Comparison of ENCODE assay signal across 11 cellular contexts in genomic region chr5:88746438-88746882, GRCh38.
DNase-seq lines count a peak whose midpoint lies in the region; ATAC-seq and TF ChIP-seq lines count a peak whose summit lies in the region.
"Had no signal": no experiment of that assay in that cellular context is flagged by ENCODE, and none has a peak within 500 bp of the region (broad histone marks: within the 10 kb centered on the region; RNA-seq: fewer than 3 reads in every experiment).

No MANE protein-coding gene starts in this region.

- peaks cover 25 to 47% of the 10 kb centered on the region in 2 donors for H3K4me1 Mint-ChIP-seq in stimulated activated naive B cell treated with anti-CD40 and anti-IgM and Interleukin-4, amounts not matched to agents 10 μg/mL and 1 μg/mL and 100 μg/mL, for 72 hours
- peaks cover 3 to 5% (median 4%) of the 10 kb centered on the region in 7 donors for H3K4me1 Mint-ChIP-seq in naive thymus-derived CD4-positive, alpha-beta T cell

- H3K36me3 Mint-ChIP-seq in stimulated activated naive B cell treated with anti-CD40 and anti-IgM and Interleukin-4, amounts not matched to agents 10 μg/mL and 1 μg/mL and 100 μg/mL, for 72 hours = peaks cover 36 to 65% of the 10 kb centered on the region in 2 donors
- H3K36me3 Mint-ChIP-seq in naive thymus-derived CD4-positive, alpha-beta T cell = no peaks in the 10 kb centered on the region
- H3K36me3 Mint-ChIP-seq: activated naive CD4-positive, alpha-beta T cell treated with anti-CD3 and anti-CD28 coated beads, Interleukin-2, amount 50 U/mL, for 24 hours had no signal

- H3K4me3 ChIP-seq in left ventricle myocardium inferior = no peak overlapping the region
- H3K4me3 ChIP-seq in naive thymus-derived CD4-positive, alpha-beta T cell (ENCODE audit: low read length) = no peak overlapping the region
- H3K4me3 ChIP-seq: dorsolateral prefrontal cortex had no signal

- intact Hi-C loops in left ventricle myocardium inferior (cut with micrococcal nuclease) = no loop called here
- intact Hi-C loops in Right ventricle myocardium superior (cut with DNase I) = no loop called here
- intact Hi-C loops in naive thymus-derived CD4-positive, alpha-beta T cell (cut with micrococcal nuclease) = no loop called here

- H3K4me3 Mint-ChIP-seq in stimulated activated naive B cell treated with anti-CD40 and anti-IgM and Interleukin-4, amounts not matched to agents 10 μg/mL and 1 μg/mL and 100 μg/mL, for 72 hours = no peak overlapping the region
- no peak overlapping the region for H3K4me3 Mint-ChIP-seq in naive thymus-derived CD4-positive, alpha-beta T cell
- H3K4me3 Mint-ChIP-seq: activated naive CD4-positive, alpha-beta T cell treated with anti-CD3 and anti-CD28 coated beads, Interleukin-2, amount 50 U/mL, for 24 hours had no signal

- no peaks in the 10 kb centered on the region for H3K27me3 ChIP-seq in left ventricle myocardium inferior (ENCODE audit: low read depth)
- H3K27me3 ChIP-seq in naive thymus-derived CD4-positive, alpha-beta T cell (ENCODE audit: control insufficient read depth in 2 of 2, insufficient read depth in 2 of 2, low read length in 2 of 2) = no peaks in the 10 kb centered on the region
- H3K27me3 ChIP-seq: dorsolateral prefrontal cortex had no signal

- no peaks in the 10 kb centered on the region for H3K27me3 Mint-ChIP-seq in stimulated activated naive B cell treated with anti-CD40 and anti-IgM and Interleukin-4, amounts not matched to agents 10 μg/mL and 1 μg/mL and 100 μg/mL, for 72 hours
- H3K27me3 Mint-ChIP-seq in naive thymus-derived CD4-positive, alpha-beta T cell = peaks cover 4 to 22% (median 9%) of the 10 kb centered on the region in 5 donors

- H3K36me3 ChIP-seq in left ventricle myocardium inferior = peaks cover 62% of the 10 kb centered on the region
- no peaks in the 10 kb centered on the region for H3K36me3 ChIP-seq in naive thymus-derived CD4-positive, alpha-beta T cell (ENCODE audit: control insufficient read depth in 2 of 3, insufficient read depth in 3 of 3, low read length in 3 of 3)

- no peak for ATAC-seq in Right ventricle myocardium superior (ENCODE audit: poor library complexity)
- ATAC-seq in HG02678 (IDR thresholded peaks at IDR 0.05; ENCODE audit: unreplicated experiment) = peak; percentile 85
- ATAC-seq in HG03460 (IDR thresholded peaks at IDR 0.05; ENCODE audit: unreplicated experiment) = peak; percentile 81
- ATAC-seq in stimulated activated naive B cell treated with anti-CD40 and anti-IgM and Interleukin-4, amounts not matched to agents 10 μg/mL and 1 μg/mL and 100 μg/mL, for 72 hours (replicated peaks) = peak; percentile 85 to 86
- no peak for ATAC-seq in naive thymus-derived CD4-positive, alpha-beta T cell

- POLR2A ChIA-PET in naive thymus-derived CD4-positive, alpha-beta T cell (lab: Charles Lee) = no interaction called here

- CTCF ChIA-PET in naive thymus-derived CD4-positive, alpha-beta T cell (lab: Charles Lee) = interaction anchor here (0.7 kb wide), 1 partner anchor 18 kb away, joined by 3 read pairs; no protein-coding TSS in a partner anchor

- H3K9me3 Mint-ChIP-seq in stimulated activated naive B cell treated with anti-CD40 and anti-IgM and Interleukin-4, amounts not matched to agents 10 μg/mL and 1 μg/mL and 100 μg/mL, for 72 hours = no peaks in the 10 kb centered on the region
- no peaks in the 10 kb centered on the region for H3K9me3 Mint-ChIP-seq in naive thymus-derived CD4-positive, alpha-beta T cell
- H3K9me3 Mint-ChIP-seq: activated naive CD4-positive, alpha-beta T cell treated with anti-CD3 and anti-CD28 coated beads, Interleukin-2, amount 50 U/mL, for 24 hours had no signal

- H3K9me3 ChIP-seq in left ventricle myocardium inferior (replicated peaks) = no peaks in the 10 kb centered on the region
- no peaks in the 10 kb centered on the region for H3K9me3 ChIP-seq in naive thymus-derived CD4-positive, alpha-beta T cell (ENCODE audit: control insufficient read depth in 2 of 3, low read length in 3 of 3)

- H3K27ac Mint-ChIP-seq in stimulated activated naive B cell treated with anti-CD40 and anti-IgM and Interleukin-4, amounts not matched to agents 10 μg/mL and 1 μg/mL and 100 μg/mL, for 72 hours = peak overlapping the region; percentile 75
- no peak overlapping the region for H3K27ac Mint-ChIP-seq in naive thymus-derived CD4-positive, alpha-beta T cell
- H3K27ac Mint-ChIP-seq: activated naive CD4-positive, alpha-beta T cell treated with anti-CD3 and anti-CD28 coated beads, Interleukin-2, amount 50 U/mL, for 24 hours had no signal

- peaks cover 30% of the 10 kb centered on the region for H3K4me1 ChIP-seq in left ventricle myocardium inferior
- no peaks in the 10 kb centered on the region for H3K4me1 ChIP-seq in naive thymus-derived CD4-positive, alpha-beta T cell (ENCODE audit: control insufficient read depth in 2 of 2, insufficient read depth in 2 of 2, low read length in 2 of 2)

- TF ChIP-seq CTCF in left ventricle myocardium inferior (IDR thresholded peaks at IDR 0.05; ENCODE audit: borderline replicate concordance) = no peak

- DNase-seq in left ventricle myocardium inferior (no peak), Right ventricle myocardium superior (no peak), Ammon's horn (ENCODE audit: low spot score) (no peak), NCI-H1092 (lab: John Stamatoyannopoulos, UW) (no peak)
- DNase-seq in stimulated activated naive B cell treated with anti-CD40 and anti-IgM and Interleukin-4, amounts not matched to agents 10 μg/mL and 1 μg/mL and 100 μg/mL, for 72 hours = no peak
- DNase-seq in naive thymus-derived CD4-positive, alpha-beta T cell = no peak
- DNase-seq: dorsolateral prefrontal cortex, hypothalamus had no signal

- H3K27ac ChIP-seq in left ventricle myocardium inferior (replicated peaks) = peak overlapping the region; percentile 10
- H3K27ac ChIP-seq in naive thymus-derived CD4-positive, alpha-beta T cell (ENCODE audit: low read depth, low read length) = no peak overlapping the region

Comparison
In these comparisons a context has a peak if more than half of its experiments do, and no peak if none do; other contexts are left out.
1. ATAC-seq: peak in HG02678 (single experiment), HG03460 (single experiment) and stimulated activated naive B cell treated with anti-CD40 and anti-IgM and Interleukin-4, amounts not matched to agents 10 μg/mL and 1 μg/mL and 100 μg/mL, for 72 hours (2 of 2); none in Right ventricle myocardium superior (single experiment) and naive thymus-derived CD4-positive, alpha-beta T cell (single experiment).